Comparison of ENCODE assay signal across 11 cellular contexts in genomic region chr11:66050581-66051231, GRCh38. TPM values are rescaled to one million over a fixed set of nuclear protein-coding genes. Genes with fewer than 3 reads are reported as not detected.
DNase-seq lines count a peak whose midpoint lies in the region; ATAC-seq and TF ChIP-seq lines count a peak whose summit lies in the region.
"Had no signal": no experiment of that assay in that cellular context is flagged by ENCODE, and none has a peak within 500 bp of the region (broad histone marks: within the 10 kb centered on the region; RNA-seq: fewer than 3 reads in every experiment).

No MANE protein-coding gene starts in this region.

- peaks cover 0 to 19% (median 8%) of the 10 kb centered on the region in 3 donors for H3K27me3 Mint-ChIP-seq in naive B cell

- peaks cover 24 to 29% (median 27%) of the 10 kb centered on the region in 11 experiments for H3K36me3 ChIP-seq in BLaER1 treated with 17β-estradiol and CSF1 and Interleukin-3, amounts not matched to agents 10 nM and 100 nM
- peaks cover 26% of the 10 kb centered on the region for H3K36me3 ChIP-seq in HUES48 (ENCODE audit: control insufficient read depth, insufficient read depth, low read length)

- H3K27ac Mint-ChIP-seq in naive B cell = peak overlapping the region in 3 of 6 donors; percentile 72 to 96 (median 90)

- H3K9me3 Mint-ChIP-seq in naive B cell = peaks cover 0 to 1% (median 0%) of the 10 kb centered on the region in 7 donors

- no peaks in the 10 kb centered on the region for H3K9me3 ChIP-seq in BLaER1 treated with 17β-estradiol and CSF1 and Interleukin-3, amounts not matched to agents 10 nM and 100 nM (replicated peaks in 1 of 11)
- no peaks in the 10 kb centered on the region for H3K9me3 ChIP-seq in HUES48 (ENCODE audit: control insufficient read depth, insufficient read depth, low read length)

- H3K4me3 ChIP-seq in BLaER1 treated with 17β-estradiol and CSF1 and Interleukin-3, amounts not matched to agents 10 nM and 100 nM = peak overlapping the region; percentile 81 to 100 (median 90); a peak in 17 of 20 replicates
- peak overlapping the region; percentile 99; the same call in 1 of the 2 replicates for H3K4me3 ChIP-seq in HUES48 (ENCODE audit: low read depth, low read length)

- peaks cover 0 to 4% of the 10 kb centered on the region in 2 donors for H3K36me3 Mint-ChIP-seq in naive B cell

- TF ChIP-seq CTCF in omental fat pad (IDR thresholded peaks at IDR 0.05) = no peak

- peak overlapping the region; percentile 92 to 100 (median 98) for H3K4me3 Mint-ChIP-seq in naive B cell

- H3K4me2 ChIP-seq in BLaER1 treated with 17β-estradiol and CSF1 and Interleukin-3, amounts not matched to agents 10 nM and 100 nM = peak overlapping the region; percentile 80 to 99 (median 90)

- H4K20me1 ChIP-seq in BLaER1 treated with 17β-estradiol and CSF1 and Interleukin-3, amounts not matched to agents 10 nM and 100 nM = peaks cover 0 to 33% (median 13%) of the 10 kb centered on the region in 11 experiments; a peak in 14 of 22 replicates

- H3K4me1 ChIP-seq in BLaER1 treated with 17β-estradiol and CSF1 and Interleukin-3, amounts not matched to agents 10 nM and 100 nM = peaks cover 30 to 45% (median 38%) of the 10 kb centered on the region in 10 experiments
- peaks cover 19% of the 10 kb centered on the region for H3K4me1 ChIP-seq in HUES48 (ENCODE audit: control insufficient read depth, insufficient read depth, low read length)

- no peaks in the 10 kb centered on the region; a peak in 2 of 22 replicates for H3K27me3 ChIP-seq in BLaER1 treated with 17β-estradiol and CSF1 and Interleukin-3, amounts not matched to agents 10 nM and 100 nM
- H3K27me3 ChIP-seq in HUES48 (ENCODE audit: control insufficient read depth, insufficient read depth, low read length) = no peaks in the 10 kb centered on the region

- no peak for ATAC-seq in naive B cell (ENCODE audit: low read depth in 2 of 2)
- no peak for ATAC-seq in omental fat pad (ENCODE audit: low FRiP score)

- DNase-seq in naive B cell = no peak
- DNase-seq in superior temporal gyrus (ENCODE audit: extremely low spot score) = no peak
- DNase-seq in omental fat pad (ENCODE audit: low spot score) = no peak
- DNase-seq in SKM-1 treated with dmso at 0.1 percent for 144 hours (lab: John Stamatoyannopoulos, UW; ENCODE audit: unreplicated experiment) = no peak
- DNase-seq in stimulated activated CD4-positive, alpha-beta T cell treated with anti-CD3 and anti-CD28 coated beads, Interleukin-2, amount 100 ng/mL, for 48 hours = no peak
- DNase-seq: NCI-H1048 had no signal

- H3K9ac ChIP-seq in BLaER1 treated with 17β-estradiol and CSF1 and Interleukin-3, amounts not matched to agents 10 nM and 100 nM = peak overlapping the region; percentile 85 to 95 (median 91); a peak in 21 of 22 replicates
- H3K9ac ChIP-seq in HUES48 (ENCODE audit: low read depth, low read length) = no peak overlapping the region

- H3K27ac ChIP-seq in BLaER1 treated with 17β-estradiol and CSF1 and Interleukin-3, amounts not matched to agents 10 nM and 100 nM = peak overlapping the region; percentile 68 to 90 (median 84); a peak in 19 of 22 replicates
- H3K27ac ChIP-seq in HUES48 (ENCODE audit: low read depth, low read length) (peak overlapping the region; percentile 98), angular gyrus (ENCODE audit: low read depth, low read length) (peak overlapping the region; percentile 98)

- peaks cover 39% of the 10 kb centered on the region in 3 donors for H3K4me1 Mint-ChIP-seq in naive B cell

RNA-seq across cellular contexts. Expression of gene SF3B2, which starts 1.5 kb away (rescaled TPM):
- polyA plus RNA-seq in naive B cell (ENCODE audit: low read depth in 6 of 6) = 100 to 1,000 TPM in 1 of 6 donors, 10 to 100 TPM in 5; 68.8 to 106 (median 85.2) TPM
- 100 to 1,000 TPM in 3 of 4 donors, 10 to 100 TPM in 1; 98.9 to 173 (median 140) TPM for total RNA-seq in omental fat pad

RNA-seq across cellular contexts. Expression of gene GAL3ST3, which starts 1.7 kb away (rescaled TPM):
- polyA plus RNA-seq in naive B cell (ENCODE audit: low read depth in 6 of 6) = not detected
- total RNA-seq in omental fat pad = 1 to 10 TPM in 1 of 4 donors, under 1 TPM in 1, not detected in 2; 0.19 to 1.2 TPM
- total RNA-seq: lung had no signal
- polyA plus RNA-seq: lung, urinary bladder had no signal

RNA-seq across cellular contexts. Expression of gene PACS1, which starts 19.4 kb away (rescaled TPM):
- 100 to 1,000 TPM in 1 of 6 donors, 10 to 100 TPM in 5; 44.3 to 133 (median 57.3) TPM for polyA plus RNA-seq in naive B cell (ENCODE audit: low read depth in 6 of 6)
- total RNA-seq in omental fat pad = 10 to 100 TPM; 24.5 to 41.1 (median 38.0) TPM

RNA-seq across cellular contexts. Expression of gene CATSPER1, which starts 24.4 kb away (rescaled TPM):
- under 1 TPM in 1 of 6 donors, not detected in 5; 0.11 TPM for polyA plus RNA-seq in naive B cell (ENCODE audit: low read depth in 6 of 6)
- under 1 TPM in 2 of 4 donors, not detected in 2; 0.24 to 0.69 TPM for total RNA-seq in omental fat pad
- total RNA-seq: urinary bladder had no signal

RNA-seq across cellular contexts. Expression of gene CST6, which starts 38.9 kb away (rescaled TPM):
- not detected for polyA plus RNA-seq in naive B cell (ENCODE audit: low read depth in 6 of 6)
- total RNA-seq in omental fat pad = 1 to 10 TPM in 2 of 4 donors, not detected in 2; 1.6 to 6.2 TPM
